Comparison of ENCODE assay signal across 8 cellular contexts in genomic region chr10:3068968-3069737, GRCh38. TPM values are rescaled to one million over a fixed set of nuclear protein-coding genes. Genes with fewer than 3 reads are reported as not detected.
DNase-seq lines count a peak whose midpoint lies in the region; ATAC-seq and TF ChIP-seq lines count a peak whose summit lies in the region.

No MANE protein-coding gene starts in this region.

- TF ChIP-seq CTCF in esophagus muscularis mucosa (IDR thresholded peaks at IDR 0.05) (no peak), nephron progenitor cell (IDR thresholded peaks at IDR 0.05) (no peak)

- H3K27ac ChIP-seq in esophagus muscularis mucosa (replicated peaks in 1 of 4) = peak overlapping the region; percentile 82 to 89 (median 84)

- H3K4me3 ChIP-seq in esophagus muscularis mucosa = peak overlapping the region; percentile 78 to 91 (median 84)

- CTCF ChIA-PET in activated CD4-positive, alpha-beta T cell treated with anti-CD3 and anti-CD28 coated beads, Interleukin-2, amount 10 ng/mL, durations not matched to agents 7 days and 5 days (lab: Charles Lee) = interaction anchor here (0.6 to 2.3 kb wide), 3 partner anchors 23 to 169 kb away, joined by 3 to 8 read pairs (median 7); no protein-coding TSS in a partner anchor

- ATAC-seq in GM19035 (IDR thresholded peaks at IDR 0.05; ENCODE audit: unreplicated experiment) = peak; percentile 42
- peak; percentile 24 for ATAC-seq in HG03342 (IDR thresholded peaks at IDR 0.05; ENCODE audit: unreplicated experiment)

- peak overlapping the region; percentile 91 for H3K4me3 Mint-ChIP-seq in activated CD4-positive, alpha-beta T cell treated with anti-CD3 and anti-CD28 coated beads, Interleukin-2, amount 10 ng/mL, durations not matched to agents 7 days and 5 days
- peak overlapping the region; percentile 83 for H3K4me3 Mint-ChIP-seq in nephron progenitor cell

- WGBS in esophagus muscularis mucosa = 47% methylated on average over 17 of the region's 57 CpGs

- H3K4me1 ChIP-seq in esophagus muscularis mucosa = peaks cover 22 to 66% (median 53%) of the 10 kb centered on the region in 4 donors

- H3K4me1 Mint-ChIP-seq in activated CD4-positive, alpha-beta T cell treated with anti-CD3 and anti-CD28 coated beads, Interleukin-2, amount 10 ng/mL, durations not matched to agents 7 days and 5 days = peaks cover 46% of the 10 kb centered on the region
- H3K4me1 Mint-ChIP-seq in nephron progenitor cell = peaks cover 26% of the 10 kb centered on the region

- no peak for TF ChIP-seq EP300 in esophagus muscularis mucosa (IDR thresholded peaks at IDR 0.05)

- H3K9me3 Mint-ChIP-seq in activated CD4-positive, alpha-beta T cell treated with anti-CD3 and anti-CD28 coated beads, Interleukin-2, amount 10 ng/mL, durations not matched to agents 7 days and 5 days = no peaks in the 10 kb centered on the region
- H3K9me3 Mint-ChIP-seq in nephron progenitor cell = no peaks in the 10 kb centered on the region

- DNase-seq in CD1c-positive myeloid dendritic cell (ENCODE audit: extremely low spot score) (peak; percentile 22), esophagus muscularis mucosa (ENCODE audit: extremely low spot score) (no peak), nephron progenitor cell (peak; percentile 58), cortex of kidney (lab: John Stamatoyannopoulos, UW) (no peak), HuH-7 (ENCODE audit: low spot score) (no peak)
- peak; percentile 28 for DNase-seq in activated CD4-positive, alpha-beta T cell treated with anti-CD3 and anti-CD28 coated beads, Interleukin-2, amount 10 ng/mL, durations not matched to agents 7 days and 5 days

- no peak for TF ChIP-seq POLR2A in esophagus muscularis mucosa (IDR thresholded peaks at IDR 0.05; ENCODE audit: low read depth)

- peaks cover 12% of the 10 kb centered on the region for H3K27me3 Mint-ChIP-seq in activated CD4-positive, alpha-beta T cell treated with anti-CD3 and anti-CD28 coated beads, Interleukin-2, amount 10 ng/mL, durations not matched to agents 7 days and 5 days
- H3K27me3 Mint-ChIP-seq in nephron progenitor cell (ENCODE audit: low read depth, poor library complexity) = peaks cover 52% of the 10 kb centered on the region

- H3K36me3 Mint-ChIP-seq in activated CD4-positive, alpha-beta T cell treated with anti-CD3 and anti-CD28 coated beads, Interleukin-2, amount 10 ng/mL, durations not matched to agents 7 days and 5 days (ENCODE audit: low read depth) = peaks cover 28% of the 10 kb centered on the region
- peaks cover 29% of the 10 kb centered on the region for H3K36me3 Mint-ChIP-seq in nephron progenitor cell (ENCODE audit: low read depth)

- no peaks in the 10 kb centered on the region for H3K27me3 ChIP-seq in esophagus muscularis mucosa

- H3K27ac Mint-ChIP-seq in activated CD4-positive, alpha-beta T cell treated with anti-CD3 and anti-CD28 coated beads, Interleukin-2, amount 10 ng/mL, durations not matched to agents 7 days and 5 days = peak overlapping the region; percentile 91
- no peak overlapping the region for H3K27ac Mint-ChIP-seq in nephron progenitor cell

- no peaks in the 10 kb centered on the region for H3K36me3 ChIP-seq in esophagus muscularis mucosa

- intact Hi-C loops in esophagus muscularis mucosa (cut with DNase I) = loop anchor here (5.0 kb wide), 1 partner anchor 33 kb away; no protein-coding TSS in a partner anchor

- POLR2A ChIA-PET in activated CD4-positive, alpha-beta T cell treated with anti-CD3 and anti-CD28 coated beads, Interleukin-2, amount 10 ng/mL, durations not matched to agents 7 days and 5 days (lab: Charles Lee) = no interaction called here

- no peaks in the 10 kb centered on the region for H3K9me3 ChIP-seq in esophagus muscularis mucosa

RNA-seq across cellular contexts. Expression of gene PFKP, which starts 1.8 kb away (rescaled TPM):
- total RNA-seq in activated CD4-positive, alpha-beta T cell treated with anti-CD3 and anti-CD28 coated beads, Interleukin-2, amount 10 ng/mL, durations not matched to agents 7 days and 5 days = 100 to 1,000 TPM; 173 to 178 TPM
- 100 to 1,000 TPM in 3 of 4 donors, 10 to 100 TPM in 1; 90.8 to 255 (median 112) TPM for total RNA-seq in esophagus muscularis mucosa

Comparison
In these comparisons a context has a peak if more than half of its experiments do, and no peak if none do; other contexts are left out.
1. DNase-seq: peak in CD1c-positive myeloid dendritic cell (single experiment), activated CD4-positive, alpha-beta T cell treated with anti-CD3 and anti-CD28 coated beads, Interleukin-2, amount 10 ng/mL, durations not matched to agents 7 days and 5 days (single experiment) and nephron progenitor cell (single experiment); none in esophagus muscularis mucosa (single experiment), cortex of kidney (single experiment) and HuH-7 (single experiment).